8 cellular contexts compared by ENCODE assay signal in genomic region chr6:10411131-10411914, GRCh38. TPM values are rescaled to one million over a fixed set of nuclear protein-coding genes. Genes with fewer than 3 reads are reported as not detected.
A peak's percentile ranks its signal among the peaks of the same experiment; 100 is the strongest.
DNase-seq lines count a peak whose midpoint lies in the region; ATAC-seq, FAIRE-seq and TF ChIP-seq lines count a peak whose summit lies in the region.

No MANE protein-coding gene starts in this region.

- H3K79me2 ChIP-seq in parathyroid adenoma = no peaks in the 10 kb centered on the region

- peak overlapping the region; percentile 69 for H2AFZ ChIP-seq in parathyroid adenoma

- peaks cover 36 to 59% (median 49%) of the 10 kb centered on the region in 4 donors for H3K4me1 ChIP-seq in esophagus muscularis mucosa
- no peaks in the 10 kb centered on the region for H3K4me1 ChIP-seq in parathyroid adenoma

- H3K27me3 ChIP-seq in esophagus muscularis mucosa = peaks cover 11 to 94% (median 74%) of the 10 kb centered on the region in 4 donors
- H3K27me3 ChIP-seq in parathyroid adenoma (ENCODE audit: control insufficient read depth, insufficient read depth, low read length) = peaks cover 38% of the 10 kb centered on the region

- H3K27ac ChIP-seq in esophagus muscularis mucosa (replicated peaks in 1 of 4) (peak overlapping the region; percentile 36 to 75 (median 56)), parathyroid adenoma (no peak overlapping the region)

- no peak overlapping the region for H3K9ac ChIP-seq in parathyroid adenoma

- H3K36me3 ChIP-seq in esophagus muscularis mucosa = no peaks in the 10 kb centered on the region
- no peaks in the 10 kb centered on the region for H3K36me3 ChIP-seq in parathyroid adenoma (ENCODE audit: control insufficient read depth, insufficient read depth, low read length)

- ATAC-seq in GM18907 (IDR thresholded peaks at IDR 0.05; ENCODE audit: unreplicated experiment) (peak; percentile 8), GM18868 (IDR thresholded peaks at IDR 0.05; ENCODE audit: unreplicated experiment) (no peak)

- intact Hi-C loops in esophagus muscularis mucosa (cut with DNase I) = no loop called here

- peak overlapping the region; percentile 81 for H3K4me2 ChIP-seq in parathyroid adenoma (ENCODE audit: low read length)

- TF ChIP-seq CTCF in esophagus muscularis mucosa (IDR thresholded peaks at IDR 0.05) (no peak), parathyroid adenoma (IDR thresholded peaks at IDR 0.05) (no peak)

- FAIRE-seq in H54 (lab: Jason Lieb, UNC) = no peak

- WGBS in esophagus muscularis mucosa = 4% methylated on average over 47 of the region's 60 CpGs

- H3K9me3 ChIP-seq in esophagus muscularis mucosa = no peaks in the 10 kb centered on the region
- H3K9me3 ChIP-seq in parathyroid adenoma (ENCODE audit: control insufficient read depth, low read length) = peaks cover 2% of the 10 kb centered on the region

- TF ChIP-seq EP300 in esophagus muscularis mucosa (IDR thresholded peaks at IDR 0.05) = no peak

- DNase-seq in OCI-M1 (lab: John Stamatoyannopoulos, UW) (peak; percentile 69), esophagus muscularis mucosa (ENCODE audit: extremely low spot score) (no peak), H54 (ENCODE audit: insufficient read length, low spot score) (no peak), hypothalamus (lab: John Stamatoyannopoulos, UW) (no peak)
- no peak for DNase-seq in NK-92 treated with Interleukin-12 subunit alpha and Interleukin-12 subunit beta, amount 100 ng/mL, for 24 hours (lab: John Stamatoyannopoulos, UW)

- H3K4me3 ChIP-seq in esophagus muscularis mucosa = peak overlapping the region; percentile 62 to 78 (median 65)
- peak overlapping the region; percentile 67 for H3K4me3 ChIP-seq in parathyroid adenoma (ENCODE audit: low read depth, low read length)

- TF ChIP-seq POLR2A in esophagus muscularis mucosa (IDR thresholded peaks at IDR 0.05; ENCODE audit: low read depth) (no peak), H54 (IDR thresholded peaks at IDR 0.05; ENCODE audit: low read depth, low read length) (no peak)

RNA-seq across cellular contexts. Expression of gene TFAP2A, which starts 3.6 kb away (rescaled TPM):
- 1 to 10 TPM in 3 of 4 donors, under 1 TPM in 1; 0.69 to 3.0 (median 1.3) TPM for total RNA-seq in esophagus muscularis mucosa
